In the genomic region with DNA sequence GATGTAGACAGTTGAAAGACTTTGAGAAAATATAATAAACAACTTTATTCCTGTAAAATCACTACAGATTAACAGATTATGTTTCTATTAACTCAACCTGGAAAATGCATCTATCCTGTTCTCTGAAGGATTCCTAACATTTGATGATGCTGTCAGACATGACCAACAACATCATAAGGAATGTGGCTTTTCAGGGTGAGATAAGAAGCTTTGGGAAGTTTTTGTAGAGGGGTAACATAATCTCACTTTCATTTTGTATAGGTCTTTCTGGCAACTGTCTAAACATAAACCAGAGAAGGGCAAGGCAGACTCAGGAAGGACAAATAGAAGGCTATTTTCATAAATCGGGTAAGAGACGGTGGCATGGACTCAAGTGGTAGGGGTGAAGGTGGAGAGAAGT, we compare ENCODE assay signal across 16 cellular contexts.
"Had no signal": no experiment of that assay in that cellular context is flagged by ENCODE, and none has a peak within 500 bp of the region (broad histone marks: within the 10 kb centered on the region; RNA-seq: fewer than 3 reads in every experiment).

No MANE protein-coding gene starts in this region.

- H3K36me3 Mint-ChIP-seq: activated naive CD8-positive, alpha-beta T cell treated with anti-CD3 and anti-CD28 coated beads for 36 hours; T-cell had no signal

- H3K4me1 ChIP-seq: breast epithelium, parathyroid adenoma had no signal

- H3K27me3 ChIP-seq: breast epithelium, gastrocnemius medialis, tibial nerve had no signal

- ATAC-seq: activated CD4-positive, alpha-beta T cell treated with anti-CD3 and anti-CD28 coated beads for 36 hours; activated T-cell treated with anti-CD3 and anti-CD28 coated beads, Interleukin-2, amount 50 U/mL, for 72 hours; gastrocnemius medialis; left ventricle myocardium superior; T-cell had no signal

- H3K27ac ChIP-seq: breast epithelium, gastrocnemius medialis, parathyroid adenoma, WERI-Rb-1 had no signal

- H3K9ac ChIP-seq: parathyroid adenoma had no signal

- FAIRE-seq: kidney, small intestine had no signal

- H3K4me3 ChIP-seq: breast epithelium, gastrocnemius medialis, tibial nerve had no signal

- H3K9me3 ChIP-seq: breast epithelium, gastrocnemius medialis, tibial nerve had no signal

- H3K27ac Mint-ChIP-seq: activated CD4-positive, alpha-beta memory T cell treated with anti-CD3 and anti-CD28 coated beads, Interleukin-2, amount 10 ng/mL, durations not matched to agents 7 days and 5 days; activated CD4-positive, alpha-beta T cell treated with anti-CD3 and anti-CD28 coated beads for 36 hours; activated naive CD8-positive, alpha-beta T cell treated with anti-CD3 and anti-CD28 coated beads for 36 hours; activated T-cell treated with anti-CD3 and anti-CD28 coated beads, Interleukin-2, amount 50 U/mL, for 72 hours; T-cell had no signal

- H2AFZ ChIP-seq: parathyroid adenoma had no signal

- H3K4me3 Mint-ChIP-seq: activated CD4-positive, alpha-beta memory T cell treated with anti-CD3 and anti-CD28 coated beads, Interleukin-2, amount 10 ng/mL, durations not matched to agents 7 days and 5 days; activated CD4-positive, alpha-beta T cell treated with anti-CD3 and anti-CD28 coated beads for 36 hours; activated naive CD8-positive, alpha-beta T cell treated with anti-CD3 and anti-CD28 coated beads for 36 hours; activated T-cell treated with anti-CD3 and anti-CD28 coated beads, Interleukin-2, amount 50 U/mL, for 72 hours; T-cell had no signal

- H3K4me1 Mint-ChIP-seq: activated CD4-positive, alpha-beta memory T cell treated with anti-CD3 and anti-CD28 coated beads, Interleukin-2, amount 10 ng/mL, durations not matched to agents 7 days and 5 days had no signal

- H3K36me3 ChIP-seq: breast epithelium, gastrocnemius medialis, tibial nerve, WERI-Rb-1 had no signal

- H3K79me2 ChIP-seq: parathyroid adenoma had no signal

- H3K9me3 Mint-ChIP-seq: activated CD4-positive, alpha-beta memory T cell treated with anti-CD3 and anti-CD28 coated beads, Interleukin-2, amount 10 ng/mL, durations not matched to agents 7 days and 5 days; activated T-cell treated with anti-CD3 and anti-CD28 coated beads, Interleukin-2, amount 50 U/mL, for 72 hours; T-cell had no signal

- DNase-seq: activated CD4-positive, alpha-beta memory T cell treated with anti-CD3 and anti-CD28 coated beads, Interleukin-2, amount 10 ng/mL, durations not matched to agents 7 days and 5 days; activated CD4-positive, alpha-beta T cell treated with anti-CD3 and anti-CD28 coated beads for 36 hours; activated CD8-positive, alpha-beta memory T cell treated with anti-CD3 and anti-CD28 coated beads, Interleukin-2, amount 50 U/mL, for 4 hours; activated gamma-delta T cell treated with Interleukin-2 at 50 U/mL for 16 hours; activated naive CD8-positive, alpha-beta T cell treated with anti-CD3 and anti-CD28 coated beads for 36 hours; activated T-cell treated with anti-CD3 and anti-CD28 coated beads, Interleukin-2, amount 50 U/mL, for 72 hours; gastrocnemius medialis; kidney; left ventricle myocardium superior; retina; small intestine; T-cell; WERI-Rb-1 had no signal
